Comparison of ENCODE assay signal across 12 cellular contexts in genomic region chr9:111728617-111729366, GRCh38.
DNase-seq lines count a peak whose midpoint lies in the region; ATAC-seq and TF ChIP-seq lines count a peak whose summit lies in the region.
"Had no signal": no experiment of that assay in that cellular context is flagged by ENCODE, and none has a peak within 500 bp of the region (broad histone marks: within the 10 kb centered on the region; RNA-seq: fewer than 3 reads in every experiment).

No MANE protein-coding gene starts in this region.

- DNase-seq in EH (ENCODE audit: low read depth) (peak; percentile 93), MV-4-11 (lab: John Stamatoyannopoulos, UW) (peak; percentile 65), chondrocyte (ENCODE audit: low spot score) (no peak), omental fat pad (ENCODE audit: low spot score) (no peak), vagina (ENCODE audit: extremely low spot score in 2 of 2) (no peak)
- DNase-seq in effector memory CD4-positive, alpha-beta T cell = no peak
- no peak for DNase-seq in stimulated activated CD4-positive, alpha-beta T cell treated with anti-CD3 and anti-CD28 coated beads, Interleukin-4, amount 100 ng/mL, for 24 hours
- DNase-seq in effector CD8-positive, alpha-beta T cell (lab: John Stamatoyannopoulos, UW) = no peak
- DNase-seq: DMS79 had no signal

- no peak for TF ChIP-seq POLR2A in vagina (IDR thresholded peaks at IDR 0.05)

- no peaks in the 10 kb centered on the region for H3K27me3 ChIP-seq in effector memory CD4-positive, alpha-beta T cell (replicated peaks; ENCODE audit: control insufficient read depth, insufficient read depth, low read length, poor library complexity, severe bottlenecking)
- H3K27me3 ChIP-seq in vagina = no peaks in the 10 kb centered on the region

- TF ChIP-seq CTCF in chondrocyte (IDR thresholded peaks at IDR 0.05) = no peak
- TF ChIP-seq CTCF in omental fat pad (IDR thresholded peaks at IDR 0.05) = no peak
- TF ChIP-seq CTCF in vagina (IDR thresholded peaks at IDR 0.05) = no peak

- no peaks in the 10 kb centered on the region for H3K36me3 ChIP-seq in effector memory CD4-positive, alpha-beta T cell (ENCODE audit: control insufficient read depth, insufficient read depth, low read length)
- H3K36me3 ChIP-seq in vagina = no peaks in the 10 kb centered on the region

- H3K27ac Mint-ChIP-seq in chondrocyte (ENCODE audit: unreplicated experiment) = peak overlapping the region; percentile 55
- H3K27ac Mint-ChIP-seq: brain, nephron had no signal

- H3K4me1 ChIP-seq in effector memory CD4-positive, alpha-beta T cell (ENCODE audit: control insufficient read depth, insufficient read depth, low read length, poor library complexity, severe bottlenecking) = no peaks in the 10 kb centered on the region
- H3K4me1 ChIP-seq in vagina = no peaks in the 10 kb centered on the region

- no peak overlapping the region for H3K4me3 Mint-ChIP-seq in chondrocyte (ENCODE audit: unreplicated experiment)
- H3K4me3 Mint-ChIP-seq: brain, nephron had no signal

- ATAC-seq in omental fat pad (ENCODE audit: low FRiP score) = peak; percentile 6

- no peak overlapping the region for H3K4me3 ChIP-seq in effector memory CD4-positive, alpha-beta T cell (ENCODE audit: insufficient read depth, low read depth, low read length, poor library complexity, severe bottlenecking)
- no peak overlapping the region for H3K4me3 ChIP-seq in vagina

- no peak overlapping the region for H3K27ac ChIP-seq in effector memory CD4-positive, alpha-beta T cell (ENCODE audit: insufficient read depth, low read length, poor library complexity, severe bottlenecking)
- H3K27ac ChIP-seq in vagina = no peak overlapping the region
- H3K27ac ChIP-seq: HL-60 had no signal

- intact Hi-C loops in vagina (cut with DNase I) = no loop called here

- no peaks in the 10 kb centered on the region for H3K27me3 Mint-ChIP-seq in chondrocyte (ENCODE audit: low read depth)

- H3K36me3 Mint-ChIP-seq in chondrocyte (ENCODE audit: low read depth) = peaks cover 10% of the 10 kb centered on the region

- peaks cover 29% of the 10 kb centered on the region for H3K4me1 Mint-ChIP-seq in chondrocyte (ENCODE audit: low read depth)
- H3K4me1 Mint-ChIP-seq: brain, nephron had no signal

- no peaks in the 10 kb centered on the region for H3K9me3 ChIP-seq in effector memory CD4-positive, alpha-beta T cell (ENCODE audit: control insufficient read depth, low read length)
- no peaks in the 10 kb centered on the region for H3K9me3 ChIP-seq in vagina

- H3K9me3 Mint-ChIP-seq in chondrocyte (ENCODE audit: low read depth) = peaks cover 16% of the 10 kb centered on the region

Comparison
In these comparisons a context has a peak if more than half of its experiments do, and no peak if none do; other contexts are left out.
1. DNase-seq: peak in EH (single experiment) and MV-4-11 (single experiment); none in chondrocyte (single experiment), omental fat pad (single experiment), effector memory CD4-positive, alpha-beta T cell (0 of 3), stimulated activated CD4-positive, alpha-beta T cell treated with anti-CD3 and anti-CD28 coated beads, Interleukin-4, amount 100 ng/mL, for 24 hours (single experiment), effector CD8-positive, alpha-beta T cell (single experiment) and vagina (0 of 2).